Comparison of ENCODE assay signal across 1 cellular context in genomic region chr9:14277202-14277601, GRCh38.
TF ChIP-seq lines count a peak whose summit lies in the region.

No MANE protein-coding gene starts in this region.

TF ChIP-seq in WTC11, 78 proteins besides CTCF, POLR2A, EP300 and RAD21:
- TF ChIP-seq, protein P1, sequence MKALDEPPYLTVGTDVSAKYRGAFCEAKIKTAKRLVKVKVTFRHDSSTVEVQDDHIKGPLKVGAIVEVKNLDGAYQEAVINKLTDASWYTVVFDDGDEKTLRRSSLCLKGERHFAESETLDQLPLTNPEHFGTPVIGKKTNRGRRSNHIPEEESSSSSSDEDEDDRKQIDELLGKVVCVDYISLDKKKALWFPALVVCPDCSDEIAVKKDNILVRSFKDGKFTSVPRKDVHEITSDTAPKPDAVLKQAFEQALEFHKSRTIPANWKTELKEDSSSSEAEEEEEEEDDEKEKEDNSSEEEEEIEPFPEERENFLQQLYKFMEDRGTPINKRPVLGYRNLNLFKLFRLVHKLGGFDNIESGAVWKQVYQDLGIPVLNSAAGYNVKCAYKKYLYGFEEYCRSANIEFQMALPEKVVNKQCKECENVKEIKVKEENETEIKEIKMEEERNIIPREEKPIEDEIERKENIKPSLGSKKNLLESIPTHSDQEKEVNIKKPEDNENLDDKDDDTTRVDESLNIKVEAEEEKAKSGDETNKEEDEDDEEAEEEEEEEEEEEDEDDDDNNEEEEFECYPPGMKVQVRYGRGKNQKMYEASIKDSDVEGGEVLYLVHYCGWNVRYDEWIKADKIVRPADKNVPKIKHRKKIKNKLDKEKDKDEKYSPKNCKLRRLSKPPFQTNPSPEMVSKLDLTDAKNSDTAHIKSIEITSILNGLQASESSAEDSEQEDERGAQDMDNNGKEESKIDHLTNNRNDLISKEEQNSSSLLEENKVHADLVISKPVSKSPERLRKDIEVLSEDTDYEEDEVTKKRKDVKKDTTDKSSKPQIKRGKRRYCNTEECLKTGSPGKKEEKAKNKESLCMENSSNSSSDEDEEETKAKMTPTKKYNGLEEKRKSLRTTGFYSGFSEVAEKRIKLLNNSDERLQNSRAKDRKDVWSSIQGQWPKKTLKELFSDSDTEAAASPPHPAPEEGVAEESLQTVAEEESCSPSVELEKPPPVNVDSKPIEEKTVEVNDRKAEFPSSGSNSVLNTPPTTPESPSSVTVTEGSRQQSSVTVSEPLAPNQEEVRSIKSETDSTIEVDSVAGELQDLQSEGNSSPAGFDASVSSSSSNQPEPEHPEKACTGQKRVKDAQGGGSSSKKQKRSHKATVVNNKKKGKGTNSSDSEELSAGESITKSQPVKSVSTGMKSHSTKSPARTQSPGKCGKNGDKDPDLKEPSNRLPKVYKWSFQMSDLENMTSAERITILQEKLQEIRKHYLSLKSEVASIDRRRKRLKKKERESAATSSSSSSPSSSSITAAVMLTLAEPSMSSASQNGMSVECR (CRISPR knock-in tag; IDR thresholded peaks at IDR 0.05; ENCODE audit: borderline replicate concordance) = no peak
- TF ChIP-seq, protein P2, sequence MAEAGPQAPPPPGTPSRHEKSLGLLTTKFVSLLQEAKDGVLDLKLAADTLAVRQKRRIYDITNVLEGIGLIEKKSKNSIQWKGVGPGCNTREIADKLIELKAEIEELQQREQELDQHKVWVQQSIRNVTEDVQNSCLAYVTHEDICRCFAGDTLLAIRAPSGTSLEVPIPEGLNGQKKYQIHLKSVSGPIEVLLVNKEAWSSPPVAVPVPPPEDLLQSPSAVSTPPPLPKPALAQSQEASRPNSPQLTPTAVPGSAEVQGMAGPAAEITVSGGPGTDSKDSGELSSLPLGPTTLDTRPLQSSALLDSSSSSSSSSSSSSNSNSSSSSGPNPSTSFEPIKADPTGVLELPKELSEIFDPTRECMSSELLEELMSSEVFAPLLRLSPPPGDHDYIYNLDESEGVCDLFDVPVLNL (CRISPR knock-in tag; IDR thresholded peaks at IDR 0.05; ENCODE audit: borderline replicate concordance, low read depth) = no peak
- TF ChIP-seq GTF2I (CRISPR knock-in tag; conservative IDR thresholded peaks at IDR 0.05) = no peak
- TF ChIP-seq OVOL2 (CRISPR knock-in tag; IDR thresholded peaks at IDR 0.05; ENCODE audit: borderline replicate concordance) = no peak
- TF ChIP-seq ZNF138 (CRISPR knock-in tag; conservative IDR thresholded peaks at IDR 0.05) = no peak
- TF ChIP-seq ZNF425 (CRISPR knock-in tag; conservative IDR thresholded peaks at IDR 0.05) = no peak
- no peak for TF ChIP-seq SMAD3 (CRISPR knock-in tag; IDR thresholded peaks at IDR 0.05; ENCODE audit: borderline replicate concordance)
